ENCODE assay signal across 8 cellular contexts in genomic region chr9:34546834-34547827, GRCh38. TPM values are rescaled to one million over a fixed set of nuclear protein-coding genes. Genes with fewer than 3 reads are reported as not detected.
DNase-seq lines count a peak whose midpoint lies in the region; ATAC-seq and TF ChIP-seq lines count a peak whose summit lies in the region.

No MANE protein-coding gene starts in this region.

- no peak overlapping the region for H3K4me3 ChIP-seq in Panc1 (ENCODE audit: low read depth in 2 of 2, low read length in 2 of 2)
- H3K4me3 ChIP-seq in heart right ventricle = no peak overlapping the region

- intact Hi-C loops in Panc1 (cut with micrococcal nuclease; ENCODE audit: unreplicated experiment) (loop anchor here (2.0 to 5.0 kb wide), 2 partner anchors 110 to 145 kb away; no protein-coding TSS in a partner anchor), heart right ventricle (cut with DNase I) (loop anchor here in 5 of 10 donors (1.0 to 5.0 kb wide), 6 partner anchors 44 to 145 kb away; no protein-coding TSS in a partner anchor)

- peak; percentile 75 for ATAC-seq in Panc1
- ATAC-seq in activated naive CD8-positive, alpha-beta T cell treated with anti-CD3 and anti-CD28 coated beads, Interleukin-2, amount 10 ng/mL, durations not matched to agents 7 days and 5 days (ENCODE audit: low read depth) = peak; percentile 67
- ATAC-seq in heart right ventricle = peak; percentile 44 to 78 (median 68)
- no peak for ATAC-seq in HG02938 (IDR thresholded peaks at IDR 0.05; ENCODE audit: unreplicated experiment)

- DNase-seq in HFFc6 = peak; percentile 68
- DNase-seq in Panc1 (ENCODE audit: low read depth, low spot score) = no peak
- DNase-seq in activated naive CD8-positive, alpha-beta T cell treated with anti-CD3 and anti-CD28 coated beads, Interleukin-2, amount 10 ng/mL, durations not matched to agents 7 days and 5 days = peak; percentile 59
- peak; percentile 56 to 64 for DNase-seq in heart right ventricle
- DNase-seq in putamen (ENCODE audit: low spot score) = peak; percentile 64
- DNase-seq in GM19238 (ENCODE audit: insufficient read length, low spot score) = no peak

- peaks cover 30% of the 10 kb centered on the region for H3K27me3 Mint-ChIP-seq in HFFc6 (ENCODE audit: insufficient read depth)
- H3K27me3 Mint-ChIP-seq in activated naive CD8-positive, alpha-beta T cell treated with anti-CD3 and anti-CD28 coated beads, Interleukin-2, amount 10 ng/mL, durations not matched to agents 7 days and 5 days = peaks cover 8% of the 10 kb centered on the region

- CTCF ChIA-PET in Panc1 (lab: Charles Lee) = interaction anchor here (0.6 to 1.3 kb wide), 11 partner anchors 28 to 491 kb away, joined by 3 to 24 read pairs (median 4); no protein-coding TSS in a partner anchor

- no peak overlapping the region for H3K4me3 Mint-ChIP-seq in HFFc6
- no peak overlapping the region for H3K4me3 Mint-ChIP-seq in activated naive CD8-positive, alpha-beta T cell treated with anti-CD3 and anti-CD28 coated beads, Interleukin-2, amount 10 ng/mL, durations not matched to agents 7 days and 5 days

- POLR2A ChIA-PET in Panc1 (lab: Charles Lee) = interaction anchor here (0.7 kb wide), 1 partner anchor 37 kb away, joined by 3 read pairs; no protein-coding TSS in a partner anchor
- POLR2A ChIA-PET in activated naive CD8-positive, alpha-beta T cell treated with anti-CD3 and anti-CD28 coated beads, Interleukin-2, amount 10 ng/mL, durations not matched to agents 7 days and 5 days (lab: Charles Lee) = no interaction called here

- TF ChIP-seq CTCF in C4-2B (conservative IDR thresholded peaks at IDR 0.05) (peak; percentile 77), HFFc6 (IDR thresholded peaks at IDR 0.05) (peak; percentile 88), Panc1 (IDR thresholded peaks at IDR 0.05) (no peak), heart right ventricle (IDR thresholded peaks at IDR 0.05) (peak; percentile 44 to 72 (median 67))

- no peaks in the 10 kb centered on the region for H3K36me3 Mint-ChIP-seq in HFFc6 (ENCODE audit: low read depth)
- H3K36me3 Mint-ChIP-seq in activated naive CD8-positive, alpha-beta T cell treated with anti-CD3 and anti-CD28 coated beads, Interleukin-2, amount 10 ng/mL, durations not matched to agents 7 days and 5 days = no peaks in the 10 kb centered on the region

- 0 out of 2 replicates have a peak, but pooled peaks cover 2% of the 10 kb centered on the region for H3K27me3 ChIP-seq in Panc1 (ENCODE audit: control insufficient read depth, insufficient read depth, low read length)
- H3K27me3 ChIP-seq in heart right ventricle = peaks cover 0 to 9% (median 3%) of the 10 kb centered on the region in 7 donors

- no peaks in the 10 kb centered on the region for H3K4me1 Mint-ChIP-seq in HFFc6 (ENCODE audit: low read depth)
- H3K4me1 Mint-ChIP-seq in activated naive CD8-positive, alpha-beta T cell treated with anti-CD3 and anti-CD28 coated beads, Interleukin-2, amount 10 ng/mL, durations not matched to agents 7 days and 5 days = no peaks in the 10 kb centered on the region

- no peaks in the 10 kb centered on the region for H3K4me1 ChIP-seq in Panc1 (ENCODE audit: control insufficient read depth, insufficient read depth, low read length)
- peaks cover 0 to 6% (median 0%) of the 10 kb centered on the region in 9 donors for H3K4me1 ChIP-seq in heart right ventricle

- H3K9me3 Mint-ChIP-seq in HFFc6 = no peaks in the 10 kb centered on the region
- no peaks in the 10 kb centered on the region for H3K9me3 Mint-ChIP-seq in activated naive CD8-positive, alpha-beta T cell treated with anti-CD3 and anti-CD28 coated beads, Interleukin-2, amount 10 ng/mL, durations not matched to agents 7 days and 5 days

- H3K27ac ChIP-seq in C4-2B (peak overlapping the region; percentile 64; the same call in 1 of the 2 replicates), Panc1 (ENCODE audit: low read length) (no peak overlapping the region), heart right ventricle (no peak overlapping the region)

- H3K27ac Mint-ChIP-seq in HFFc6 = no peak overlapping the region; the same call in 1 of the 2 replicates
- H3K27ac Mint-ChIP-seq in activated naive CD8-positive, alpha-beta T cell treated with anti-CD3 and anti-CD28 coated beads, Interleukin-2, amount 10 ng/mL, durations not matched to agents 7 days and 5 days = no peak overlapping the region

- in situ Hi-C loops in Panc1 (cut with HindIII; ENCODE audit: low pct_unique_long_range_greater_than_20kb, low sequenced_read_pairs) = no loop called here

- 61 to 62% methylated on average over 16 of the region's 16 CpGs for WGBS in heart right ventricle, 2 donors

- H3K36me3 ChIP-seq in Panc1 (ENCODE audit: control insufficient read depth, insufficient read depth, low read length) (no peaks in the 10 kb centered on the region), heart right ventricle (no peaks in the 10 kb centered on the region)

- BruUV-seq in Panc1 (replicated peaks; lab: Mats Ljungman, UMichigan) = no TSS peak

- H3K9me3 ChIP-seq in Panc1 (ENCODE audit: control insufficient read depth, insufficient read depth, low read depth, low read length) = no peaks in the 10 kb centered on the region
- H3K9me3 ChIP-seq in heart right ventricle = no peaks in the 10 kb centered on the region

RNA-seq across cellular contexts. Expression of gene ENHO, which starts 24.3 kb away (rescaled TPM):
- total RNA-seq in HFFc6 (2021; fragmentation: NEBNext Ultra II Directional; extraction: Animal tissue kit (Norgen Biotek cat#: 25700)) = under 1 TPM in 2 of 6 experiments, not detected in 4; 0.19 to 0.57 TPM
- total RNA-seq in Panc1 (2021; ENCODE audit: unreplicated experiment) (7.2 TPM), heart right ventricle (under 1 TPM in 6 of 10 donors, not detected in 4; 0.32 to 0.64 (median 0.42) TPM)
- polyA plus RNA-seq in Panc1 (2012; ENCODE audit: insufficient read length) = 9.5 TPM
- total RNA-seq in activated naive CD8-positive, alpha-beta T cell treated with anti-CD3 and anti-CD28 coated beads, Interleukin-2, amount 10 ng/mL, durations not matched to agents 7 days and 5 days = not detected
- polyA plus RNA-seq in heart right ventricle = 1 to 10 TPM in 1 of 2 donors, under 1 TPM in 1; 0.46 to 1.2 TPM

RNA-seq across cellular contexts. Expression of gene CNTFR, which starts 42.4 kb away (rescaled TPM):
- total RNA-seq in HFFc6 (2021; fragmentation: NEBNext Ultra II Directional; extraction: Animal tissue kit (Norgen Biotek cat#: 25700)) = not detected
- 2.7 TPM for total RNA-seq in Panc1 (2021; ENCODE audit: unreplicated experiment)
- 2.1 TPM for polyA plus RNA-seq in Panc1 (2012; ENCODE audit: insufficient read length)
- total RNA-seq in activated naive CD8-positive, alpha-beta T cell treated with anti-CD3 and anti-CD28 coated beads, Interleukin-2, amount 10 ng/mL, durations not matched to agents 7 days and 5 days = not detected
- total RNA-seq in heart right ventricle = 1 to 10 TPM in 9 of 10 donors, under 1 TPM in 1; 0.76 to 6.2 (median 2.9) TPM
- 1 to 10 TPM; 2.9 to 5.0 TPM for polyA plus RNA-seq in heart right ventricle

Comparison
In these comparisons a context has a peak if more than half of its experiments do, and no peak if none do; other contexts are left out.
1. DNase-seq: peak in HFFc6 (single experiment), activated naive CD8-positive, alpha-beta T cell treated with anti-CD3 and anti-CD28 coated beads, Interleukin-2, amount 10 ng/mL, durations not matched to agents 7 days and 5 days (single experiment), heart right ventricle (2 of 2) and putamen (single experiment); none in Panc1 (single experiment) and GM19238 (single experiment).